10 cellular contexts compared by ENCODE assay signal in the genomic region with DNA sequence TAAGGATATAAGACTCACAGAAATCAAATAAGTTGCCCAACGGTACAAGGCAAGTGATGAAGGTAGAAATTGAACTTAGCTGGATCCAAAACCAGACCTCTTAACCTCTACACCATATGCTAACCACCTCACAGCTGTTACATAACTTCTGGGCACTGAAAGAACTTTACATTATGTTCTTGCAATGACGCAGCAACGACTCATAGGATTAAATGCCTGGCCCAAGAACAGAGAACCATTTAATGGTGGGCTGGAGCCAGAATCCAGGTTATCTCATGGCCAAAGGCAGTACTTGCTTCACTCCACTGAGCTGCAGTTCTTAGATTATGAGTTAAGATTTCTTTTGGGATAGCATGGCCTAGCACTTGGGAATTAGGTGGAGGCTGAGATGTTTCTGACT. TPM values are rescaled to one million over a fixed set of nuclear protein-coding genes. Genes with fewer than 3 reads are reported as not detected.
DNase-seq lines count a peak whose midpoint lies in the region; ATAC-seq and TF ChIP-seq lines count a peak whose summit lies in the region.
"Had no signal": no experiment of that assay in that cellular context is flagged by ENCODE, and none has a peak within 500 bp of the region (broad histone marks: within the 10 kb centered on the region; RNA-seq: fewer than 3 reads in every experiment).

No MANE protein-coding gene starts in this region.

- no peak overlapping the region for H3K4me3 Mint-ChIP-seq in endodermal cell

- peaks cover 61% of the 10 kb centered on the region for H3K36me3 ChIP-seq in endodermal cell (ENCODE audit: control insufficient read depth, insufficient read depth, low read length)

- H3K4me3 ChIP-seq in endodermal cell (ENCODE audit: low read length): no peak overlapping the region

- no peaks in the 10 kb centered on the region for H3K9me3 ChIP-seq in endodermal cell (ENCODE audit: control insufficient read depth, low read length)

- H3K27me3 Mint-ChIP-seq in endodermal cell (ENCODE audit: insufficient read depth): no peaks in the 10 kb centered on the region

- H3K4me1 Mint-ChIP-seq in endodermal cell: peaks cover 8% of the 10 kb centered on the region

- no peak overlapping the region for H3K9ac ChIP-seq in endodermal cell (ENCODE audit: extremely low read depth, low read length, poor library complexity, severe bottlenecking)

- no peak overlapping the region for H3K27ac Mint-ChIP-seq in endodermal cell

- TF ChIP-seq CTCF in endodermal cell (conservative IDR thresholded peaks at IDR 0.05): no peak

- WGBS in endodermal cell (ENCODE audit: insufficient coverage in 1 of 2, insufficient read length in 1 of 2), 2 experiments: 92 to 93% methylated on average over 3 of the region's 3 CpGs

- POLR2A ChIA-PET in HEK293T (lab: Yijun Ruan, JAX): no interaction called here

- H3K27ac ChIP-seq in endodermal cell (ENCODE audit: low read depth, low read length): no peak overlapping the region
- H3K27ac ChIP-seq: 22Rv1 had no signal

- H3K27me3 ChIP-seq in endodermal cell (ENCODE audit: control insufficient read depth, insufficient read depth, low read length, poor library complexity, severe bottlenecking): no peaks in the 10 kb centered on the region

- no peaks in the 10 kb centered on the region for H3K4me1 ChIP-seq in endodermal cell (ENCODE audit: control insufficient read depth, insufficient read depth, low read length)

- no peak for ATAC-seq in GM18517 (IDR thresholded peaks at IDR 0.05; ENCODE audit: unreplicated experiment)

- DNase-seq in DMS 273 (lab: John Stamatoyannopoulos, UW; ENCODE audit: unreplicated experiment): peak; percentile 36
- DNase-seq in DMS 273 treated with DMSO at 0.1 percent for 48 hours (lab: John Stamatoyannopoulos, UW): no peak
- peak; percentile 83 for DNase-seq in HCEC 1CT
- peak; percentile 26 for DNase-seq in T1000 (lab: John Stamatoyannopoulos, UW)
- DNase-seq in fibroblast of the conjunctiva (ENCODE audit: low read depth): peak; percentile 23
- no peak for DNase-seq in endodermal cell
- no peak for DNase-seq in HEK293T (ENCODE audit: extremely low spot score)
- DNase-seq: small intestine had no signal

- H3K9me3 Mint-ChIP-seq in endodermal cell: no peaks in the 10 kb centered on the region

- CTCF ChIA-PET in HEK293T (lab: Yijun Ruan, JAX): no interaction called here

- peaks cover 56% of the 10 kb centered on the region for H3K36me3 Mint-ChIP-seq in endodermal cell (ENCODE audit: low read depth)

TF ChIP-seq in HEK293T, 16 proteins besides CTCF, POLR2A, EP300 and RAD21:
- TF ChIP-seq HDGF (IDR thresholded peaks at IDR 0.05; ENCODE audit: borderline replicate concordance) (no peak), SP1 (IDR thresholded peaks at IDR 0.05) (no peak), FOXK2 (IDR thresholded peaks at IDR 0.05) (no peak), LEF1 (IDR thresholded peaks at IDR 0.05; ENCODE audit: borderline replicate concordance) (no peak), FOXA1 (IDR thresholded peaks at IDR 0.05) (no peak), ARNT (IDR thresholded peaks at IDR 0.05) (no peak), FOXM1 (IDR thresholded peaks at IDR 0.05; ENCODE audit: borderline replicate concordance) (no peak), CTBP1 (IDR thresholded peaks at IDR 0.05; ENCODE audit: borderline replicate concordance) (no peak), NFRKB (IDR thresholded peaks at IDR 0.05) (no peak), ZNF384 (IDR thresholded peaks at IDR 0.05) (no peak), TARDBP (IDR thresholded peaks at IDR 0.05) (no peak), SUZ12 (IDR thresholded peaks at IDR 0.05) (no peak), L3MBTL2 (conservative IDR thresholded peaks at IDR 0.05) (no peak), ELF4 (IDR thresholded peaks at IDR 0.05) (no peak), BHLHE40 (IDR thresholded peaks at IDR 0.05; ENCODE audit: borderline replicate concordance) (no peak)
- TF ChIP-seq, protein P1, sequence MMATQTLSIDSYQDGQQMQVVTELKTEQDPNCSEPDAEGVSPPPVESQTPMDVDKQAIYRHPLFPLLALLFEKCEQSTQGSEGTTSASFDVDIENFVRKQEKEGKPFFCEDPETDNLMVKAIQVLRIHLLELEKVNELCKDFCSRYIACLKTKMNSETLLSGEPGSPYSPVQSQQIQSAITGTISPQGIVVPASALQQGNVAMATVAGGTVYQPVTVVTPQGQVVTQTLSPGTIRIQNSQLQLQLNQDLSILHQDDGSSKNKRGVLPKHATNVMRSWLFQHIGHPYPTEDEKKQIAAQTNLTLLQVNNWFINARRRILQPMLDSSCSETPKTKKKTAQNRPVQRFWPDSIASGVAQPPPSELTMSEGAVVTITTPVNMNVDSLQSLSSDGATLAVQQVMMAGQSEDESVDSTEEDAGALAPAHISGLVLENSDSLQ (IDR thresholded peaks at IDR 0.05): no peak

RNA-seq across cellular contexts. Expression of a gene that starts 4.4 kb away (rescaled TPM):
- total RNA-seq in endodermal cell: 10 to 100 TPM; 16.9 to 19.1 TPM
- polyA plus RNA-seq in endodermal cell (2013, experiment 1 of 2): 17.9 TPM
- 15.4 TPM for polyA plus RNA-seq in endodermal cell (2013, experiment 2 of 2)

RNA-seq across cellular contexts. Expression of a gene that starts 4.5 kb away (rescaled TPM):
- 10 to 100 TPM; 26.1 to 43.0 TPM for total RNA-seq in endodermal cell
- polyA plus RNA-seq in endodermal cell (2013, experiment 1 of 2): 22.6 TPM
- 21.9 TPM for polyA plus RNA-seq in endodermal cell (2013, experiment 2 of 2)

RNA-seq across cellular contexts. Expression of a gene that starts 34.7 kb away (rescaled TPM):
- under 1 TPM in 1 of 2 donors, not detected in 1; 0.46 TPM for total RNA-seq in endodermal cell
- polyA plus RNA-seq in endodermal cell (2013, experiment 1 of 2): 4.0 TPM
- 3.6 TPM for polyA plus RNA-seq in endodermal cell (2013, experiment 2 of 2)

RNA-seq across cellular contexts. Expression of a gene that starts 60.0 kb away (rescaled TPM):
- 10 to 100 TPM; 39.0 to 54.5 TPM for total RNA-seq in endodermal cell
- polyA plus RNA-seq in endodermal cell (2013, experiment 1 of 2): 49.5 TPM
- polyA plus RNA-seq in endodermal cell (2013, experiment 2 of 2): 50.0 TPM

Comparison
In these comparisons a context has a peak if more than half of its experiments do, and no peak if none do; other contexts are left out.
1. DNase-seq: peak in DMS 273 (single experiment), HCEC 1CT (single experiment), T1000 (single experiment) and fibroblast of the conjunctiva (single experiment); none in DMS 273 treated with DMSO at 0.1 percent for 48 hours (single experiment), endodermal cell (single experiment) and HEK293T (single experiment).